In genomic region chr10:97452352-97452751, GRCh38 we compare ENCODE assay signal across 21 cellular contexts.
"Had no signal": no experiment of that assay in that cellular context is flagged by ENCODE, and none has a peak within 500 bp of the region (broad histone marks: within the 10 kb centered on the region; RNA-seq: fewer than 3 reads in every experiment).

No MANE protein-coding gene starts in this region.

- H3K9me3 Mint-ChIP-seq: activated T-cell treated with anti-CD3 and anti-CD28 coated beads, Interleukin-2, amount 50 U/mL, for 4 hours; mesothelial cell of epicardium; stimulated activated memory B cell treated with anti-CD40 and anti-IgM and Interleukin-4, amounts not matched to agents 10 μg/mL and 1 μg/mL and 100 μg/mL, for 72 hours had no signal

- H3K4me3 Mint-ChIP-seq: activated CD8-positive, alpha-beta memory T cell treated with anti-CD3 and anti-CD28 coated beads, Interleukin-2, amount 10 ng/mL, durations not matched to agents 7 days and 5 days; activated T-cell treated with anti-CD3 and anti-CD28 coated beads, Interleukin-2, amount 50 U/mL, for 4 hours; mesothelial cell of epicardium; stimulated activated memory B cell treated with anti-CD40 and anti-IgM and Interleukin-4, amounts not matched to agents 10 μg/mL and 1 μg/mL and 100 μg/mL, for 72 hours had no signal

- H3K4me1 ChIP-seq: colonic mucosa, SJCRH30 had no signal

- H3K4me3 ChIP-seq: colonic mucosa, gastrocnemius medialis, SJCRH30, smooth muscle cell, tibial artery had no signal

- H3K27ac ChIP-seq: brain microvascular endothelial cell, colonic mucosa, SJCRH30, tibial artery, VCaP had no signal

- ATAC-seq: activated CD8-positive, alpha-beta memory T cell treated with anti-CD3 and anti-CD28 coated beads, Interleukin-2, amount 10 ng/mL, durations not matched to agents 7 days and 5 days; activated T-cell treated with anti-CD3 and anti-CD28 coated beads, Interleukin-2, amount 50 U/mL, for 4 hours; gastrocnemius medialis; left lobe of liver; sciatic nerve; stimulated activated memory B cell treated with anti-CD40 and anti-IgM and Interleukin-4, amounts not matched to agents 10 μg/mL and 1 μg/mL and 100 μg/mL, for 72 hours had no signal

- H3K9me3 ChIP-seq: colonic mucosa, gastrocnemius medialis, SJCRH30, tibial artery had no signal

- H3K27me3 ChIP-seq: brain microvascular endothelial cell, colonic mucosa, gastrocnemius medialis, SJCRH30, tibial artery had no signal

- H3K4me2 ChIP-seq: smooth muscle cell had no signal

- DNase-seq: activated CD4-positive, CD25-positive, alpha-beta regulatory T cell treated with anti-CD3 and anti-CD28 coated beads, Interleukin-2, amount 50 U/mL, for 72 hours; activated CD8-positive, alpha-beta memory T cell treated with anti-CD3 and anti-CD28 coated beads, Interleukin-2, amount 10 ng/mL, durations not matched to agents 7 days and 5 days; activated gamma-delta T cell; activated T-cell treated with anti-CD3 and anti-CD28 coated beads, Interleukin-2, amount 50 U/mL, for 4 hours; aorta; brain microvascular endothelial cell; central memory CD4-positive, alpha-beta T cell; colonic mucosa; gastrocnemius medialis; head of caudate nucleus; kidney; SJCRH30; stimulated activated CD4-positive, alpha-beta T cell treated with anti-CD3 and anti-CD28 coated beads, Interleukin-4, amount 100 ng/mL, for 24 hours; T-helper 2 cell; tibial artery had no signal

- H3K27me3 Mint-ChIP-seq: activated CD8-positive, alpha-beta memory T cell treated with anti-CD3 and anti-CD28 coated beads, Interleukin-2, amount 10 ng/mL, durations not matched to agents 7 days and 5 days; stimulated activated memory B cell treated with anti-CD40 and anti-IgM and Interleukin-4, amounts not matched to agents 10 μg/mL and 1 μg/mL and 100 μg/mL, for 72 hours had no signal

- H3K27ac Mint-ChIP-seq: activated CD8-positive, alpha-beta memory T cell treated with anti-CD3 and anti-CD28 coated beads, Interleukin-2, amount 10 ng/mL, durations not matched to agents 7 days and 5 days; stimulated activated memory B cell treated with anti-CD40 and anti-IgM and Interleukin-4, amounts not matched to agents 10 μg/mL and 1 μg/mL and 100 μg/mL, for 72 hours had no signal
